Comparison of ENCODE assay signal across 8 cellular contexts in genomic region chrX:132023117-132023895, GRCh38. TPM values are rescaled to one million over a fixed set of nuclear protein-coding genes. Genes with fewer than 3 reads are reported as not detected.
DNase-seq lines count a peak whose midpoint lies in the region; ATAC-seq and TF ChIP-seq lines count a peak whose summit lies in the region.

STK26 (plus strand) TSS chrX:132023302; CDS start chrX:132023618, 316 bp downstream.

- H3K27me3 ChIP-seq in mucosa of stomach (ENCODE audit: control insufficient read depth, insufficient read depth, low read length) = no peaks in the 10 kb centered on the region

- H3K4me3 ChIP-seq in mucosa of stomach (ENCODE audit: low read length) = peak within 1 kb of the TSS; percentile 41

- H3K9me3 Mint-ChIP-seq in activated CD8-positive, alpha-beta memory T cell treated with anti-CD3 and anti-CD28 coated beads, Interleukin-2, amount 10 ng/mL, durations not matched to agents 7 days and 5 days (ENCODE audit: low read depth) = no peaks in the 10 kb centered on the region
- H3K9me3 Mint-ChIP-seq in endothelial cell (ENCODE audit: unreplicated experiment) = no peaks in the 10 kb centered on the region

- DNase-seq in CD1c-positive myeloid dendritic cell (ENCODE audit: extremely low spot score) = peak; percentile 75
- DNase-seq in NK-92 (lab: John Stamatoyannopoulos, UW; ENCODE audit: unreplicated experiment) = peak; percentile 2
- peak; percentile 86 for DNase-seq in activated CD8-positive, alpha-beta memory T cell treated with anti-CD3 and anti-CD28 coated beads, Interleukin-2, amount 10 ng/mL, durations not matched to agents 7 days and 5 days
- DNase-seq in endothelial cell (ENCODE audit: low spot score) = peak; percentile 71
- DNase-seq in stimulated activated CD8-positive, alpha-beta memory T cell treated with anti-CD3 and anti-CD28 coated beads, Interleukin-7, amount 100 ng/mL, for 1 hour (ENCODE audit: low read depth in 2 of 2) = peak; percentile 41 to 45

- H3K4me1 Mint-ChIP-seq in activated CD8-positive, alpha-beta memory T cell treated with anti-CD3 and anti-CD28 coated beads, Interleukin-2, amount 10 ng/mL, durations not matched to agents 7 days and 5 days = peaks cover 23% of the 10 kb centered on the region
- peaks cover 8% of the 10 kb centered on the region for H3K4me1 Mint-ChIP-seq in endothelial cell (ENCODE audit: unreplicated experiment)

- ATAC-seq in GM19324 (IDR thresholded peaks at IDR 0.05; ENCODE audit: low FRiP score, unreplicated experiment) (peak; percentile 84), HG03439 (IDR thresholded peaks at IDR 0.05; ENCODE audit: unreplicated experiment) (peak; percentile 83)
- ATAC-seq in activated CD8-positive, alpha-beta memory T cell treated with anti-CD3 and anti-CD28 coated beads, Interleukin-2, amount 10 ng/mL, durations not matched to agents 7 days and 5 days = peak; percentile 90

- no peaks in the 10 kb centered on the region for H3K27me3 Mint-ChIP-seq in activated CD8-positive, alpha-beta memory T cell treated with anti-CD3 and anti-CD28 coated beads, Interleukin-2, amount 10 ng/mL, durations not matched to agents 7 days and 5 days
- no peaks in the 10 kb centered on the region for H3K27me3 Mint-ChIP-seq in endothelial cell (ENCODE audit: unreplicated experiment)

- no peaks in the 10 kb centered on the region for H3K4me1 ChIP-seq in mucosa of stomach (ENCODE audit: control insufficient read depth, insufficient read depth, low read length)

- H3K36me3 ChIP-seq in mucosa of stomach (ENCODE audit: control insufficient read depth, insufficient read depth, low read length) = no peaks in the 10 kb centered on the region

- H3K4me3 Mint-ChIP-seq in activated CD8-positive, alpha-beta memory T cell treated with anti-CD3 and anti-CD28 coated beads, Interleukin-2, amount 10 ng/mL, durations not matched to agents 7 days and 5 days = peak within 1 kb of the TSS; percentile 91
- peak within 1 kb of the TSS; percentile 99 for H3K4me3 Mint-ChIP-seq in endothelial cell (ENCODE audit: unreplicated experiment)

- TF ChIP-seq CTCF in endothelial cell (IDR thresholded peaks at IDR 0.05; ENCODE audit: unreplicated experiment) = no peak

- peaks cover 10% of the 10 kb centered on the region for H3K36me3 Mint-ChIP-seq in activated CD8-positive, alpha-beta memory T cell treated with anti-CD3 and anti-CD28 coated beads, Interleukin-2, amount 10 ng/mL, durations not matched to agents 7 days and 5 days
- H3K36me3 Mint-ChIP-seq in endothelial cell (ENCODE audit: low read depth, unreplicated experiment) = no peaks in the 10 kb centered on the region

- peak within 1 kb of the TSS; percentile 94 for H3K27ac Mint-ChIP-seq in activated CD8-positive, alpha-beta memory T cell treated with anti-CD3 and anti-CD28 coated beads, Interleukin-2, amount 10 ng/mL, durations not matched to agents 7 days and 5 days
- H3K27ac Mint-ChIP-seq in endothelial cell (ENCODE audit: unreplicated experiment) = peak within 1 kb of the TSS; percentile 81

- CTCF ChIA-PET in activated CD8-positive, alpha-beta memory T cell treated with anti-CD3 and anti-CD28 coated beads, Interleukin-2, amount 10 ng/mL, durations not matched to agents 7 days and 5 days (lab: Charles Lee) = interaction anchor here (1.0 to 1.1 kb wide), 3 partner anchors 20 to 181 kb away, joined by 3 read pairs; no protein-coding TSS in a partner anchor

- no peaks in the 10 kb centered on the region for H3K9me3 ChIP-seq in mucosa of stomach (ENCODE audit: control insufficient read depth, low read length)

- peak within 1 kb of the TSS; percentile 81 for H3K9ac ChIP-seq in mucosa of stomach (ENCODE audit: low read length)

RNA-seq across cellular contexts. Expression of gene STK26, which starts in this region (rescaled TPM):
- 10 to 100 TPM; 39.5 to 49.7 TPM for total RNA-seq in activated CD8-positive, alpha-beta memory T cell treated with anti-CD3 and anti-CD28 coated beads, Interleukin-2, amount 10 ng/mL, durations not matched to agents 7 days and 5 days
- 29.7 TPM for total RNA-seq in endothelial cell (ENCODE audit: unreplicated experiment)

Comparison
In these comparisons a context has a peak if more than half of its experiments do, and no peak if none do; other contexts are left out.
1. Peak in every context shown above with its lines: DNase-seq, ATAC-seq and H3K4me3 ChIP-seq.
2. DNase-seq: peak in every context shown above with its lines; median percentile 86 in activated CD8-positive, alpha-beta memory T cell treated with anti-CD3 and anti-CD28 coated beads, Interleukin-2, amount 10 ng/mL, durations not matched to agents 7 days and 5 days; 75 in CD1c-positive myeloid dendritic cell; 71 in endothelial cell; 43 in stimulated activated CD8-positive, alpha-beta memory T cell treated with anti-CD3 and anti-CD28 coated beads, Interleukin-7, amount 100 ng/mL, for 1 hour; 2 in NK-92.